Comparison of ENCODE assay signal across 11 cellular contexts in the genomic region with DNA sequence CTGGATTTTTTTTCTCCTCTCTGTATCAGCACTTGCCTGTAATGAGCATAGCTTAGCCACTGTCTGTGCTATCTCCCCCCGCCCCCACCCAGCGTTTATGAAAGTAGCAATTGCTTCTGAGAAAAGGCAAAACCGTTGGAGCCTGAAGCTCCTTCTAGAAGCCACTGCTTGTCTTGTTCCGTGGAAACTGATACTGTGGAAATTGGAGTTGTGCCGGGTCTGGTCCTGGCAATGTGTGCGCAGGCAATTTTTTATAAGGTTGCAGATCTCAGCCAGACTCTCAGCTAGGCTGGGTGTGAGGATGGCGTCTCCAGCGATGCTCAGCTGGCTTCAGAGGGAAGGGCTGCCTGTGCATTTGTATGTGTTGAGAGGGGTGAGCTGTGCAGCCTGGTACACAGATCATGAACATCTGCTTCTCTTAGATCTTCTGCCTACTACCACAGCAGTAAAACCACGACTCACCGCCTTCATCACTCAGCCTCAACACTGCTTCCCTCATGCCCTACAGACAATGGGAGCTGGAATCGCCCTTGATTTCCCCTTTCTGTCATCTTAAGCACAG.
A peak's percentile ranks its signal among the peaks of the same experiment; 100 is the strongest.
DNase-seq lines count a peak whose midpoint lies in the region; ATAC-seq and TF ChIP-seq lines count a peak whose summit lies in the region.
"Had no signal": no experiment of that assay in that cellular context is flagged by ENCODE, and none has a peak within 500 bp of the region (broad histone marks: within the 10 kb centered on the region; RNA-seq: fewer than 3 reads in every experiment).

No MANE protein-coding gene starts in this region.

- TF ChIP-seq POLR2A in suprapubic skin (IDR thresholded peaks at IDR 0.05), result no peak

- H3K4me1 ChIP-seq in OCI-LY1 (ENCODE audit: insufficient read depth, low read length, severe bottlenecking) (peaks cover 36% of the 10 kb centered on the region), suprapubic skin (no peaks in the 10 kb centered on the region)

- no peak for TF ChIP-seq EP300 in suprapubic skin (IDR thresholded peaks at IDR 0.05)

- H3K9me3 ChIP-seq in OCI-LY1 (ENCODE audit: low read length) (peaks cover 3% of the 10 kb centered on the region; the same call in 1 of the 2 replicates), suprapubic skin (peaks cover 9% of the 10 kb centered on the region)

- no peaks in the 10 kb centered on the region for H3K27me3 ChIP-seq in OCI-LY1 (ENCODE audit: insufficient read depth, low read length)
- peaks cover 9% of the 10 kb centered on the region for H3K27me3 ChIP-seq in suprapubic skin

- no peaks in the 10 kb centered on the region for H4K20me1 ChIP-seq in OCI-LY1 (ENCODE audit: insufficient read depth, low read length)

- H3K9me2 ChIP-seq in OCI-LY1 (ENCODE audit: low read depth, low read length), result no peaks in the 10 kb centered on the region

- ATAC-seq in GM19351 (IDR thresholded peaks at IDR 0.05; ENCODE audit: unreplicated experiment) (peak; percentile 51), GM21360 (IDR thresholded peaks at IDR 0.05; ENCODE audit: unreplicated experiment) (no peak), GM19035 (IDR thresholded peaks at IDR 0.05; ENCODE audit: unreplicated experiment) (no peak)
- ATAC-seq: mucosa of descending colon had no signal

- peak overlapping the region; percentile 39 for H3K9ac ChIP-seq in OCI-LY1 (ENCODE audit: low read length)

- no peaks in the 10 kb centered on the region for H3K36me3 ChIP-seq in OCI-LY1 (ENCODE audit: insufficient read depth, low read length)
- no peaks in the 10 kb centered on the region for H3K36me3 ChIP-seq in suprapubic skin

- no peaks in the 10 kb centered on the region for H3F3A ChIP-seq in OCI-LY1 (ENCODE audit: insufficient read depth, low read length)

- no peak overlapping the region for H2AFZ ChIP-seq in OCI-LY1 (ENCODE audit: low read length)

- H3K4me2 ChIP-seq in OCI-LY1 (ENCODE audit: low read length), result peak overlapping the region; percentile 57

- 62% methylated on average over 11 of the region's 11 CpGs for WGBS in suprapubic skin

- H3K4me3 ChIP-seq in OCI-LY1 (ENCODE audit: low read depth, low read length, poor library complexity, severe bottlenecking), result peak overlapping the region; percentile 11
- no peak overlapping the region for H3K4me3 ChIP-seq in fibroblast of the aortic adventitia (ENCODE audit: low read depth, low read length)
- H3K4me3 ChIP-seq in suprapubic skin, result no peak overlapping the region
- H3K4me3 ChIP-seq: mucosa of descending colon had no signal

- H3K79me2 ChIP-seq in OCI-LY1 (ENCODE audit: insufficient read depth, low read length), result no peaks in the 10 kb centered on the region

- TF ChIP-seq CTCF in OCI-LY1 (IDR thresholded peaks at IDR 0.05; ENCODE audit: low read length) (no peak), fibroblast of the aortic adventitia (IDR thresholded peaks at IDR 0.05; ENCODE audit: insufficient read depth, low read length) (no peak), suprapubic skin (IDR thresholded peaks at IDR 0.05) (no peak)

- DNase-seq in EL (peak; percentile 34), fibroblast of the aortic adventitia (ENCODE audit: low read depth) (peak; percentile 33), suprapubic skin (ENCODE audit: low spot score in 2 of 2) (no peak)
- DNase-seq in activated T-cell treated with anti-CD3 and anti-CD28 coated beads, Interleukin-2, amount 50 U/mL, for 1 hour, result no peak
- DNase-seq: activated CD4-positive, alpha-beta T cell treated with anti-CD3 and anti-CD28 coated beads for 4 hours; mucosa of descending colon; NCI-H446 treated with DMSO at 0.1 percent for 48 hours had no signal

- H3K27ac ChIP-seq in OCI-LY1 (ENCODE audit: low read depth, low read length, poor library complexity, severe bottlenecking) (peak overlapping the region; percentile 82), suprapubic skin (no peak overlapping the region)

Comparison
In these comparisons a context has a peak if more than half of its experiments do, and no peak if none do; other contexts are left out.
1. DNase-seq: peak in EL (single experiment) and fibroblast of the aortic adventitia (single experiment); none in activated T-cell treated with anti-CD3 and anti-CD28 coated beads, Interleukin-2, amount 50 U/mL, for 1 hour (single experiment) and suprapubic skin (0 of 2).